10 cellular contexts compared by ENCODE assay signal in the genomic region with DNA sequence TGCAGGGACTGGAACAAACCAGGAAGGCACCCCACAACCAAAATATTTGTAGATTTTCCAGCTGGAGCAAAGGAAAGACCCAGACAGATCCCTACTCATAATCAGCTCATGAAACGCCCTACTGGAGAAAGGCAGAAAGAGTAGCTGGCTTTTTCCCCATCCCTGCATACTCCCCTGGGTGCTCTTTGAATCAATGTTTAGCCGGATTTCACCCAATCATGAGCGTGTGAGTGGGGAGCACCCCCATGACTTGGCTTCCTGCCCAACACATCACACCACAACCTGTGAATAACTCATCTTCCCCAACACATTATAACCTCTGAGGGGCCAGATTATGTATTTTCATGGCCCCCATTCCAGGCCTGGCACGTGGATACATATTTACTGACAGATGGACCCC. TPM values are rescaled to one million over a fixed set of nuclear protein-coding genes. Genes with fewer than 3 reads are reported as not detected.
DNase-seq lines count a peak whose midpoint lies in the region; ATAC-seq, FAIRE-seq and TF ChIP-seq lines count a peak whose summit lies in the region.
"Had no signal": no experiment of that assay in that cellular context is flagged by ENCODE, and none has a peak within 500 bp of the region (broad histone marks: within the 10 kb centered on the region; RNA-seq: fewer than 3 reads in every experiment).

No MANE protein-coding gene starts in this region.

- no peaks in the 10 kb centered on the region for H3K9me3 ChIP-seq in Peyer's patch

- H3K27me3 ChIP-seq in Peyer's patch, result no peaks in the 10 kb centered on the region

- peak overlapping the region in 3 of 4 donors; percentile 77 to 87 (median 77) for H3K27ac ChIP-seq in Peyer's patch

- peaks cover 0 to 24% (median 8%) of the 10 kb centered on the region in 4 donors for H3K4me1 ChIP-seq in Peyer's patch

- peak; percentile 52 for FAIRE-seq in GM12891 (lab: Jason Lieb, UNC)
- FAIRE-seq: G401.6 had no signal

- TF ChIP-seq POLR2A in GM12891 (IDR thresholded peaks at IDR 0.05; ENCODE audit: low read depth, low read length) (no peak), Peyer's patch (IDR thresholded peaks at IDR 0.05) (no peak)

- ATAC-seq in GM21381 (IDR thresholded peaks at IDR 0.05; ENCODE audit: unreplicated experiment) (no peak), Right ventricle myocardium superior (ENCODE audit: poor library complexity) (no peak)

- no peak overlapping the region for H3K4me3 ChIP-seq in Peyer's patch

- intact Hi-C loops in Right ventricle myocardium superior (cut with DNase I), result no loop called here

- DNase-seq in GM12891 (ENCODE audit: insufficient read length, low spot score) (no peak), Peyer's patch (peak in 2 of 3 donors; percentile 63 to 84), KBM-7 (no peak), Right ventricle myocardium superior (no peak), NCI-H187 (lab: John Stamatoyannopoulos, UW) (no peak)
- DNase-seq in activated gamma-delta T cell treated with anti-CD3 and anti-CD28 coated beads, Interleukin-2, amount 50 U/mL, for 16 hours (ENCODE audit: low read depth), result peak; percentile 57
- DNase-seq in stimulated activated CD4-positive, alpha-beta T cell treated with anti-CD3 and anti-CD28 coated beads, Interleukin-2, amount 100 ng/mL, for 4 hours (ENCODE audit: low read depth), result peak; percentile 68
- DNase-seq: NCI-H526 treated with DMSO at 0.1 percent for 48 hours had no signal

- no peak for TF ChIP-seq CTCF in Peyer's patch (IDR thresholded peaks at IDR 0.05)

- no peaks in the 10 kb centered on the region for H3K36me3 ChIP-seq in Peyer's patch

- in situ Hi-C loops in KBM-7 (cut with MboI; ENCODE audit: low pct_unique_long_range_greater_than_20kb, low sequenced_read_pairs), result no loop called here

TF ChIP-seq in GM12891, 5 proteins besides CTCF, POLR2A, EP300 and RAD21:
- TF ChIP-seq POLR2AphosphoS5 (IDR thresholded peaks at IDR 0.05; ENCODE audit: low read depth, low read length), result no peak
- TF ChIP-seq POU2F2 (IDR thresholded peaks at IDR 0.05; ENCODE audit: low read depth, low read length), result no peak
- TF ChIP-seq PAX5 (IDR thresholded peaks at IDR 0.05; ENCODE audit: insufficient read depth, low read length, severe bottlenecking), result no peak
- TF ChIP-seq TAF1 (IDR thresholded peaks at IDR 0.05; ENCODE audit: low read depth, low read length), result no peak
- TF ChIP-seq SPI1 (IDR thresholded peaks at IDR 0.05; ENCODE audit: low read depth, low read length), result no peak

RNA-seq across cellular contexts. Expression of gene SLC14A1, which starts 35.1 kb away (rescaled TPM):
- 0.30 TPM for polyA plus RNA-seq in GM12891 (2012; ENCODE audit: low read depth, missing spikeins)
- total RNA-seq in Peyer's patch, result 1 to 10 TPM in 3 of 4 donors, under 1 TPM in 1; 0.35 to 9.7 (median 1.6) TPM
- 32.8 TPM for total RNA-seq in Right ventricle myocardium superior

Comparison
In these comparisons a context has a peak if more than half of its experiments do, and no peak if none do; other contexts are left out.
1. DNase-seq: peak in Peyer's patch (2 of 3), activated gamma-delta T cell treated with anti-CD3 and anti-CD28 coated beads, Interleukin-2, amount 50 U/mL, for 16 hours (single experiment) and stimulated activated CD4-positive, alpha-beta T cell treated with anti-CD3 and anti-CD28 coated beads, Interleukin-2, amount 100 ng/mL, for 4 hours (single experiment); none in GM12891 (single experiment), KBM-7 (single experiment), Right ventricle myocardium superior (single experiment) and NCI-H187 (0 of 2).